In the genomic region with DNA sequence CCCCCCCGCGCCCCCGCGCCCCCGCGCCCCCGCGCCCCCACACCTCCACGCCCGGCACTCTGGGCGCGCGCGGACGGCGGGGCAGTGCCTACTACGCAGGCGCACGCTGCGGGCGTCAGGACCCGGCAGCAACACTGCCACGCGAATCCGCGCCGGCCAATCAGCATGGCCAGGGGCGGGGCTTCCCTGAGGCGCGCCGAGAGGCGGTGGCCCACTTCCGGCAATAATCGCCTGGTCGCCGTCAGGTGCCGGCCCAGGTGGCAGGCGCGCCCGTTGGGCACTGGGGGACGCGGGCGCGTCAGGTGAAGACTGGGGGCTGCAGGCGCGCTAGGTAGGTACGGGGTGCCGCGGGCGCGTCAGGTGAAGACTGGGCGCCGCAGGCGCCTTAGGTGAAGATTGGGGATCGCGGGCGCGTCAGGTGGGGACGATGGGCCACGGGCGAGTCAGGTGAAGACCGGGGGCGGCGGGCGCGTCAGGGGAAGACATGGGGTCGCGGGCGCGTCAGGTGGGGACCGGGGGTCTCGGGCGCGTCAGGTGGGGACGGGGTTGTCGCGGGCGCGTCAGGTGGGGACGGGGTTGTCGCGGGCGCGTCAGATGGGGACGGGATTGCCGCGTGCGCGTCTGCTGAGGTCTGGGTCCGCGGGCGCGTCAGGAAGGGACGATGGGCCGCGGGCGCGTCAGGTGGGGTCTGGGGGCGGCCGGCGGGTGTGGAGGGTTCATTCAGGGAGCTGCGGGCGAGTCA, we compare ENCODE assay signal across 8 cellular contexts.
A peak's percentile ranks its signal among the peaks of the same experiment; 100 is the strongest.
DNase-seq lines count a peak whose midpoint lies in the region; ATAC-seq and TF ChIP-seq lines count a peak whose summit lies in the region.

No MANE protein-coding gene starts in this region.

- H3K27me3 Mint-ChIP-seq in activated T-helper 17 cell treated with anti-CD3 and anti-CD28 coated beads, Interleukin-2, amount 50 U/mL, for 72 hours, result no peaks in the 10 kb centered on the region
- peaks cover 83% of the 10 kb centered on the region for H3K27me3 Mint-ChIP-seq in nephron progenitor cell (ENCODE audit: low read depth, poor library complexity)
- no peaks in the 10 kb centered on the region for H3K27me3 Mint-ChIP-seq in stimulated activated naive CD8-positive, alpha-beta T cell treated with anti-CD3 and anti-CD28 coated beads, Interleukin-15, Interleukin-2, amounts not matched to agents 100 ng/mL and 50 ng/mL, for 24 hours

- DNase-seq in EL, result peak; percentile 81
- DNase-seq in GOT3 (lab: John Stamatoyannopoulos, UW), result peak; percentile 34
- DNase-seq in LHCN-M2 (ENCODE audit: low read depth), result peak; percentile 69
- DNase-seq in RPMI8226, result peak; percentile 93
- peak; percentile 75 for DNase-seq in fibroblast of the aortic adventitia (ENCODE audit: low read depth)
- peak; percentile 92 for DNase-seq in nephron progenitor cell

- H3K9me3 Mint-ChIP-seq in activated T-helper 17 cell treated with anti-CD3 and anti-CD28 coated beads, Interleukin-2, amount 50 U/mL, for 72 hours, result no peaks in the 10 kb centered on the region
- H3K9me3 Mint-ChIP-seq in nephron progenitor cell, result no peaks in the 10 kb centered on the region
- H3K9me3 Mint-ChIP-seq in stimulated activated naive CD8-positive, alpha-beta T cell treated with anti-CD3 and anti-CD28 coated beads, Interleukin-15, Interleukin-2, amounts not matched to agents 100 ng/mL and 50 ng/mL, for 24 hours, result no peaks in the 10 kb centered on the region

- peaks cover 24% of the 10 kb centered on the region for H3K4me1 Mint-ChIP-seq in activated T-helper 17 cell treated with anti-CD3 and anti-CD28 coated beads, Interleukin-2, amount 50 U/mL, for 72 hours
- peaks cover 5% of the 10 kb centered on the region for H3K4me1 Mint-ChIP-seq in nephron progenitor cell
- peaks cover 34% of the 10 kb centered on the region for H3K4me1 Mint-ChIP-seq in stimulated activated naive CD8-positive, alpha-beta T cell treated with anti-CD3 and anti-CD28 coated beads, Interleukin-15, Interleukin-2, amounts not matched to agents 100 ng/mL and 50 ng/mL, for 24 hours (ENCODE audit: low read depth)

- peak overlapping the region; percentile 87 for H3K4me3 Mint-ChIP-seq in activated T-helper 17 cell treated with anti-CD3 and anti-CD28 coated beads, Interleukin-2, amount 50 U/mL, for 72 hours
- peak overlapping the region; percentile 75 for H3K4me3 Mint-ChIP-seq in nephron progenitor cell
- peak overlapping the region; percentile 82 for H3K4me3 Mint-ChIP-seq in stimulated activated naive CD8-positive, alpha-beta T cell treated with anti-CD3 and anti-CD28 coated beads, Interleukin-15, Interleukin-2, amounts not matched to agents 100 ng/mL and 50 ng/mL, for 24 hours

- peak overlapping the region; percentile 58 for H3K27ac Mint-ChIP-seq in activated T-helper 17 cell treated with anti-CD3 and anti-CD28 coated beads, Interleukin-2, amount 50 U/mL, for 72 hours
- H3K27ac Mint-ChIP-seq in nephron progenitor cell, result no peak overlapping the region
- peak overlapping the region; percentile 36 for H3K27ac Mint-ChIP-seq in stimulated activated naive CD8-positive, alpha-beta T cell treated with anti-CD3 and anti-CD28 coated beads, Interleukin-15, Interleukin-2, amounts not matched to agents 100 ng/mL and 50 ng/mL, for 24 hours

- TF ChIP-seq CTCF in fibroblast of the aortic adventitia (IDR thresholded peaks at IDR 0.05; ENCODE audit: insufficient read depth, low read length), result no peak
- no peak for TF ChIP-seq CTCF in nephron progenitor cell (IDR thresholded peaks at IDR 0.05)

- peaks cover 5% of the 10 kb centered on the region for H3K36me3 Mint-ChIP-seq in activated T-helper 17 cell treated with anti-CD3 and anti-CD28 coated beads, Interleukin-2, amount 50 U/mL, for 72 hours (ENCODE audit: low read depth)
- no peaks in the 10 kb centered on the region for H3K36me3 Mint-ChIP-seq in nephron progenitor cell (ENCODE audit: low read depth)
- H3K36me3 Mint-ChIP-seq in stimulated activated naive CD8-positive, alpha-beta T cell treated with anti-CD3 and anti-CD28 coated beads, Interleukin-15, Interleukin-2, amounts not matched to agents 100 ng/mL and 50 ng/mL, for 24 hours (ENCODE audit: low read depth), result no peaks in the 10 kb centered on the region

- ATAC-seq in activated T-helper 17 cell treated with anti-CD3 and anti-CD28 coated beads, Interleukin-2, amount 50 U/mL, for 72 hours (replicated peaks), result peak; percentile 91

- H3K4me3 ChIP-seq in fibroblast of the aortic adventitia (ENCODE audit: low read depth, low read length), result peak overlapping the region; percentile 79

Comparison
In these comparisons a context has a peak if more than half of its experiments do, and no peak if none do; other contexts are left out.
1. Peak in every context shown above with its lines: DNase-seq, ATAC-seq and H3K4me3 ChIP-seq.
2. DNase-seq: peak in every context shown above with its lines; median percentile 93 in RPMI8226; 92 in nephron progenitor cell; 81 in EL; 75 in fibroblast of the aortic adventitia; 69 in LHCN-M2; 34 in GOT3.